ENCODE assay signal across 8 cellular contexts in the genomic region with DNA sequence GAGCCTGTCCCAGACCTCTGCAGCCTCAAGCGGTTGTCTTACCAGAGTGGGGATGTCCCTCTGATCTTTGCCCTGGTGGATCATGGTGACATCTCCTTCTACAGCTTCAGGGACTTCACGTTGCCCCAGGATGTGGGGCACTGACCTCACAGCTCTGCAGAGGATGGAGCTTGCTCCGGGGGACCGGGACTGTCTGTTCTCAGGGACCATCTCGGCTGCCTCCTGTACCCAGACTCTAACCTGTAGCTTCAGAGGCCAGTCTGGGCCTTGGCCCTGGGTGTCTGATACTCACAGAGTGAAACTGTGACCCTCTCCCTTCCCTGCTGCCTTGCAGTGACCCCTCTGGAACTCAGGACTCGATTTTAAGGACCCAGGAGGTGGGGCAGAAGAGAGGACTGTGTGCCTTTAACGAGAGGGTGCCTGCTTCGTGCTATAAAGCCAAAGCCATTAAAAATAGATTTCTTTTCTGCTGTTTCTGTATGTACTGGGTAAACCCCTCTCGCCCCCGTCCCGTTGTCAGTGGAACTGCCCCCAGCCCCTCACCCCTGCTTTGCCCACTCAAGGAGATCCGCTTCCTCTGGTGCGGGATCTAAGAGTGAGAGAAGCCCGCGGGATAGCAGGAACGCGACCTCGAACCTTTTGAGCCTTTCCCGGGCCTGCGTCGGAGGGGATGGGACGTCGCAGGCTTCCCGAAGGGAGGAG. TPM values are rescaled to one million over a fixed set of nuclear protein-coding genes. Genes with fewer than 3 reads are reported as not detected.
DNase-seq lines count a peak whose midpoint lies in the region; ATAC-seq and TF ChIP-seq lines count a peak whose summit lies in the region.

No MANE protein-coding gene starts in this region.

- H3K27ac Mint-ChIP-seq in activated CD8-positive, alpha-beta memory T cell treated with anti-CD3 and anti-CD28 coated beads, Interleukin-2, amount 10 ng/mL, durations not matched to agents 7 days and 5 days = no peak overlapping the region

- no peaks in the 10 kb centered on the region for H3K36me3 ChIP-seq in breast epithelium
- peaks cover 0 to 7% of the 10 kb centered on the region in 2 donors for H3K36me3 ChIP-seq in lung (ENCODE audit: control insufficient read depth in 2 of 2, insufficient read depth in 2 of 2, low read length in 2 of 2)
- peaks cover 17% of the 10 kb centered on the region for H3K36me3 ChIP-seq in thymus (ENCODE audit: control insufficient read depth, insufficient read depth)

- H3K4me1 ChIP-seq in breast epithelium (no peaks in the 10 kb centered on the region), lung (ENCODE audit: control insufficient read depth in 2 of 2, insufficient read depth in 2 of 2, low read length in 2 of 2) (peaks cover 0 to 9% of the 10 kb centered on the region in 2 donors), thymus (ENCODE audit: control insufficient read depth, insufficient read depth, low read length) (peaks cover 4% of the 10 kb centered on the region)

- ATAC-seq in activated CD8-positive, alpha-beta memory T cell treated with anti-CD3 and anti-CD28 coated beads, Interleukin-2, amount 10 ng/mL, durations not matched to agents 7 days and 5 days = no peak
- ATAC-seq in lung (ENCODE audit: insufficient read depth, low FRiP score) = no peak

- H3K27me3 Mint-ChIP-seq in activated CD8-positive, alpha-beta memory T cell treated with anti-CD3 and anti-CD28 coated beads, Interleukin-2, amount 10 ng/mL, durations not matched to agents 7 days and 5 days = peaks cover 6% of the 10 kb centered on the region

- peaks cover 16% of the 10 kb centered on the region for H3K36me3 Mint-ChIP-seq in activated CD8-positive, alpha-beta memory T cell treated with anti-CD3 and anti-CD28 coated beads, Interleukin-2, amount 10 ng/mL, durations not matched to agents 7 days and 5 days

- H3K9me3 ChIP-seq in breast epithelium = no peaks in the 10 kb centered on the region
- peaks cover 0 to 3% of the 10 kb centered on the region in 2 donors for H3K9me3 ChIP-seq in lung (ENCODE audit: control insufficient read depth in 2 of 2, insufficient read depth in 1 of 2, low read length in 1 of 2)
- no peaks in the 10 kb centered on the region for H3K9me3 ChIP-seq in thymus (ENCODE audit: control insufficient read depth)

- H3K4me3 ChIP-seq in breast epithelium (peak overlapping the region; percentile 63 to 71 (median 70)), lung (peak overlapping the region; percentile 58), thymus (ENCODE audit: low read length) (peak overlapping the region; percentile 59)

- no peak for TF ChIP-seq POLR2A in breast epithelium (IDR thresholded peaks at IDR 0.05)

- H3K4me3 Mint-ChIP-seq in activated CD8-positive, alpha-beta memory T cell treated with anti-CD3 and anti-CD28 coated beads, Interleukin-2, amount 10 ng/mL, durations not matched to agents 7 days and 5 days = peak overlapping the region; percentile 30

- peaks cover 19% of the 10 kb centered on the region for H3K4me1 Mint-ChIP-seq in activated CD8-positive, alpha-beta memory T cell treated with anti-CD3 and anti-CD28 coated beads, Interleukin-2, amount 10 ng/mL, durations not matched to agents 7 days and 5 days

- DNase-seq in activated CD8-positive, alpha-beta memory T cell treated with anti-CD3 and anti-CD28 coated beads, Interleukin-2, amount 10 ng/mL, durations not matched to agents 7 days and 5 days = no peak
- no peak for DNase-seq in activated CD8-positive, alpha-beta memory T cell treated with anti-CD3 and anti-CD28 coated beads, Interleukin-2, amount 50 U/mL, for 48 hours
- no peak for DNase-seq in breast epithelium (ENCODE audit: low spot score in 2 of 2)
- DNase-seq in lung (ENCODE audit: low spot score) = no peak
- no peak for DNase-seq in AG20443 (ENCODE audit: low spot score)
- DNase-seq in stimulated activated CD4-positive, alpha-beta T cell treated with anti-CD3 and anti-CD28 coated beads, Interleukin-2, amount 100 ng/mL, for 24 hours = no peak
- no peak for DNase-seq in GM20000 (ENCODE audit: low spot score)

- H3K27ac ChIP-seq in breast epithelium = peak overlapping the region; percentile 73 to 80
- peak overlapping the region in 1 of 2 donors; percentile 81 for H3K27ac ChIP-seq in lung (ENCODE audit: low read depth in 1 of 2, low read length in 1 of 2)
- no peak overlapping the region for H3K27ac ChIP-seq in thymus (ENCODE audit: low read depth)

- WGBS in lung, 2 donors = 25 to 33% methylated on average over 19 to 24 of the region's 24 CpGs
- WGBS in thymus = 41% methylated on average over 24 of the region's 24 CpGs

- TF ChIP-seq CTCF in breast epithelium (IDR thresholded peaks at IDR 0.05) (no peak), lung (IDR thresholded peaks at IDR 0.05; ENCODE audit: control extremely low read depth, extremely low read depth) (no peak), GM20000 (IDR thresholded peaks at IDR 0.05; ENCODE audit: extremely low read depth, missing control alignments) (no peak)

- H3K9me3 Mint-ChIP-seq in activated CD8-positive, alpha-beta memory T cell treated with anti-CD3 and anti-CD28 coated beads, Interleukin-2, amount 10 ng/mL, durations not matched to agents 7 days and 5 days (ENCODE audit: low read depth) = no peaks in the 10 kb centered on the region

- CTCF ChIA-PET in activated CD8-positive, alpha-beta memory T cell treated with anti-CD3 and anti-CD28 coated beads, Interleukin-2, amount 10 ng/mL, durations not matched to agents 7 days and 5 days (lab: Charles Lee) = interaction anchor here (1.3 to 2.4 kb wide), 7 partner anchors 8 to 225 kb away, joined by 3 to 16 read pairs (median 4); partner anchors contain the start of genes SMIM5 and TSEN54

- intact Hi-C loops in breast epithelium (cut with DNase I; ENCODE audit: low total_unique reads) = loop anchor here (10.0 kb wide), 1 partner anchor 100 kb away; no protein-coding TSS in a partner anchor

- no peaks in the 10 kb centered on the region for H3K27me3 ChIP-seq in breast epithelium
- no peaks in the 10 kb centered on the region for H3K27me3 ChIP-seq in lung (ENCODE audit: control insufficient read depth, insufficient read depth)
- peaks cover 10% of the 10 kb centered on the region for H3K27me3 ChIP-seq in thymus (ENCODE audit: control insufficient read depth, insufficient read depth)

RNA-seq across cellular contexts. Expression of gene LLGL2, which starts 1.1 kb away (rescaled TPM):
- total RNA-seq in activated CD8-positive, alpha-beta memory T cell treated with anti-CD3 and anti-CD28 coated beads, Interleukin-2, amount 10 ng/mL, durations not matched to agents 7 days and 5 days = 10 to 100 TPM; 15.7 to 30.5 TPM
- 10 to 100 TPM in 2 of 3 donors, 1 to 10 TPM in 1; 4.6 to 60.2 (median 52.4) TPM for total RNA-seq in breast epithelium
- total RNA-seq in lung = 100 to 1,000 TPM; 103 to 199 TPM
- polyA plus RNA-seq in lung = 100 to 1,000 TPM in 1 of 2 donors, 10 to 100 TPM in 1; 80.5 to 195 TPM
- 36.6 TPM for polyA plus RNA-seq in thymus

RNA-seq across cellular contexts. Expression of gene TSEN54, which starts 8.1 kb away (rescaled TPM):
- total RNA-seq in activated CD8-positive, alpha-beta memory T cell treated with anti-CD3 and anti-CD28 coated beads, Interleukin-2, amount 10 ng/mL, durations not matched to agents 7 days and 5 days = 10 to 100 TPM; 92.0 to 97.7 TPM
- 10 to 100 TPM; 18.4 to 34.7 (median 31.2) TPM for total RNA-seq in breast epithelium
- 10 to 100 TPM; 18.4 to 22.4 TPM for total RNA-seq in lung
- polyA plus RNA-seq in lung = 10 to 100 TPM; 20.9 to 36.5 TPM
- polyA plus RNA-seq in thymus = 91.0 TPM

RNA-seq across cellular contexts. Expression of gene CASKIN2, which starts 9.1 kb away (rescaled TPM):
- 1 to 10 TPM; 2.3 to 4.5 TPM for total RNA-seq in activated CD8-positive, alpha-beta memory T cell treated with anti-CD3 and anti-CD28 coated beads, Interleukin-2, amount 10 ng/mL, durations not matched to agents 7 days and 5 days
- total RNA-seq in breast epithelium = 10 to 100 TPM in 2 of 3 donors, 1 to 10 TPM in 1; 10.0 to 23.3 (median 14.6) TPM
- 10 to 100 TPM; 44.1 to 81.5 TPM for total RNA-seq in lung
- polyA plus RNA-seq in lung = 10 to 100 TPM; 22.3 to 26.1 TPM
- 5.4 TPM for polyA plus RNA-seq in thymus
